In genomic region chr9:110886832-110887231, GRCh38 we compare ENCODE assay signal across 20 cellular contexts.
DNase-seq lines count a peak whose midpoint lies in the region; ATAC-seq, FAIRE-seq and TF ChIP-seq lines count a peak whose summit lies in the region.
"Had no signal": no experiment of that assay in that cellular context is flagged by ENCODE, and none has a peak within 500 bp of the region (broad histone marks: within the 10 kb centered on the region; RNA-seq: fewer than 3 reads in every experiment).

No MANE protein-coding gene starts in this region.

- peaks cover 0 to 26% (median 0%) of the 10 kb centered on the region in 5 donors for H3K9me3 Mint-ChIP-seq in CD8-positive, alpha-beta memory T cell
- H3K9me3 Mint-ChIP-seq: activated CD4-positive, alpha-beta T cell treated with anti-CD3 and anti-CD28 coated beads, Interleukin-2, amount 10 ng/mL, durations not matched to agents 7 days and 5 days; nephron had no signal

- TF ChIP-seq CTCF in fibroblast of mammary gland (conservative IDR thresholded peaks at IDR 0.05; ENCODE audit: control insufficient read depth, insufficient read depth, low read depth, low read length) (no peak), pancreas (IDR thresholded peaks at IDR 0.05) (no peak), WERI-Rb-1 (IDR thresholded peaks at IDR 0.05; ENCODE audit: low read depth, low read length) (no peak)

- POLR2A ChIA-PET in CD8-positive, alpha-beta memory T cell (lab: Charles Lee): no interaction called here

- H3K27ac Mint-ChIP-seq in CD8-positive, alpha-beta memory T cell: no peak overlapping the region
- H3K27ac Mint-ChIP-seq: activated CD4-positive, alpha-beta T cell treated with anti-CD3 and anti-CD28 coated beads, Interleukin-2, amount 10 ng/mL, durations not matched to agents 7 days and 5 days; activated naive CD8-positive, alpha-beta T cell; activated T-cell treated with anti-CD3 and anti-CD28 coated beads, Interleukin-2, amount 50 U/mL, for 24 hours; memory B cell; nephron had no signal

- peak; percentile 88 for FAIRE-seq in pancreas (lab: Jason Lieb, UNC)
- FAIRE-seq: GM18507, HTR-8/SVneo had no signal

- H3K4me3 ChIP-seq in fibroblast of mammary gland (ENCODE audit: control insufficient read depth, low read depth, low read length) (no peak overlapping the region), pancreas (no peak overlapping the region), WERI-Rb-1 (ENCODE audit: low read depth, low read length) (no peak overlapping the region)
- no peak overlapping the region for H3K4me3 ChIP-seq in CD8-positive, alpha-beta memory T cell (ENCODE audit: low read length)

- WGBS in pancreas, 2 donors: 56 to 67% methylated on average over 1 of the region's 1 CpG

- DNase-seq in EL (peak; percentile 29), amniotic epithelial cell (ENCODE audit: low read depth) (peak; percentile 77), fibroblast of mammary gland (ENCODE audit: low read depth) (peak; percentile 77), pancreas (no peak), WERI-Rb-1 (no peak)
- DNase-seq in CD8-positive, alpha-beta memory T cell: no peak
- DNase-seq: activated CD4-positive, alpha-beta T cell treated with anti-CD3 and anti-CD28 coated beads, Interleukin-2, amount 10 ng/mL, durations not matched to agents 7 days and 5 days; activated T-cell treated with anti-CD3 and anti-CD28 coated beads, Interleukin-2, amount 50 U/mL, for 24 hours; AML-193; central memory CD4-positive, alpha-beta T cell; NCI-H1930; NCI-H510A; stimulated activated CD4-positive, alpha-beta T cell treated with anti-CD3 and anti-CD28 coated beads, Interleukin-1b, Interleukin-23, amount 100 ng/mL, for 48 hours had no signal

- H3K27me3 Mint-ChIP-seq in CD8-positive, alpha-beta memory T cell: no peaks in the 10 kb centered on the region
- H3K27me3 Mint-ChIP-seq: activated CD4-positive, alpha-beta T cell treated with anti-CD3 and anti-CD28 coated beads, Interleukin-2, amount 10 ng/mL, durations not matched to agents 7 days and 5 days; activated naive CD8-positive, alpha-beta T cell; activated T-cell treated with anti-CD3 and anti-CD28 coated beads, Interleukin-2, amount 50 U/mL, for 24 hours; memory B cell had no signal

- no peaks in the 10 kb centered on the region for H3K36me3 Mint-ChIP-seq in CD8-positive, alpha-beta memory T cell
- H3K36me3 Mint-ChIP-seq: activated naive CD8-positive, alpha-beta T cell; memory B cell had no signal

- H3K9me3 ChIP-seq in pancreas: no peaks in the 10 kb centered on the region
- H3K9me3 ChIP-seq in CD8-positive, alpha-beta memory T cell (ENCODE audit: low read length): no peaks in the 10 kb centered on the region
- H3K9me3 ChIP-seq in WERI-Rb-1 (ENCODE audit: severe bottlenecking): no peaks in the 10 kb centered on the region

- H3K4me1 ChIP-seq in pancreas: peaks cover 0 to 4% (median 0%) of the 10 kb centered on the region in 3 donors
- H3K4me1 ChIP-seq in CD8-positive, alpha-beta memory T cell (ENCODE audit: insufficient read depth, low read length): no peaks in the 10 kb centered on the region

- no peaks in the 10 kb centered on the region for H3K36me3 ChIP-seq in pancreas
- H3K36me3 ChIP-seq in CD8-positive, alpha-beta memory T cell (ENCODE audit: insufficient read depth, low read length): no peaks in the 10 kb centered on the region
- H3K36me3 ChIP-seq in WERI-Rb-1: no peaks in the 10 kb centered on the region

- ATAC-seq in pancreas (no peak), GM21786 (IDR thresholded peaks at IDR 0.05; ENCODE audit: unreplicated experiment) (no peak), HG03135 (IDR thresholded peaks at IDR 0.05; ENCODE audit: unreplicated experiment) (no peak)

- CTCF ChIA-PET in CD8-positive, alpha-beta memory T cell (lab: Charles Lee): no interaction called here

- H3K4me1 Mint-ChIP-seq in CD8-positive, alpha-beta memory T cell: no peaks in the 10 kb centered on the region
- H3K4me1 Mint-ChIP-seq: activated CD4-positive, alpha-beta T cell treated with anti-CD3 and anti-CD28 coated beads, Interleukin-2, amount 10 ng/mL, durations not matched to agents 7 days and 5 days; memory B cell had no signal

- H3K27ac ChIP-seq in pancreas (no peak overlapping the region), WERI-Rb-1 (no peak overlapping the region)
- no peak overlapping the region for H3K27ac ChIP-seq in CD8-positive, alpha-beta memory T cell (ENCODE audit: low read depth, low read length)

- intact Hi-C loops in pancreas (cut with DNase I): no loop called here

- H3K27me3 ChIP-seq in pancreas: no peaks in the 10 kb centered on the region
- no peaks in the 10 kb centered on the region for H3K27me3 ChIP-seq in CD8-positive, alpha-beta memory T cell (ENCODE audit: insufficient read depth, low read length, poor library complexity, severe bottlenecking)
- H3K27me3 ChIP-seq in WERI-Rb-1 (ENCODE audit: insufficient read depth, low read depth, severe bottlenecking): peaks cover 89% of the 10 kb centered on the region

- no peak overlapping the region for H3K4me3 Mint-ChIP-seq in CD8-positive, alpha-beta memory T cell
- H3K4me3 Mint-ChIP-seq: activated CD4-positive, alpha-beta T cell treated with anti-CD3 and anti-CD28 coated beads, Interleukin-2, amount 10 ng/mL, durations not matched to agents 7 days and 5 days; activated naive CD8-positive, alpha-beta T cell; activated T-cell treated with anti-CD3 and anti-CD28 coated beads, Interleukin-2, amount 50 U/mL, for 24 hours; memory B cell; nephron had no signal

Comparison
In these comparisons a context has a peak if more than half of its experiments do, and no peak if none do; other contexts are left out.
1. DNase-seq: peak in EL (single experiment), amniotic epithelial cell (single experiment) and fibroblast of mammary gland (single experiment); none in pancreas (0 of 6), CD8-positive, alpha-beta memory T cell (0 of 5) and WERI-Rb-1 (single experiment).